In the genomic region with DNA sequence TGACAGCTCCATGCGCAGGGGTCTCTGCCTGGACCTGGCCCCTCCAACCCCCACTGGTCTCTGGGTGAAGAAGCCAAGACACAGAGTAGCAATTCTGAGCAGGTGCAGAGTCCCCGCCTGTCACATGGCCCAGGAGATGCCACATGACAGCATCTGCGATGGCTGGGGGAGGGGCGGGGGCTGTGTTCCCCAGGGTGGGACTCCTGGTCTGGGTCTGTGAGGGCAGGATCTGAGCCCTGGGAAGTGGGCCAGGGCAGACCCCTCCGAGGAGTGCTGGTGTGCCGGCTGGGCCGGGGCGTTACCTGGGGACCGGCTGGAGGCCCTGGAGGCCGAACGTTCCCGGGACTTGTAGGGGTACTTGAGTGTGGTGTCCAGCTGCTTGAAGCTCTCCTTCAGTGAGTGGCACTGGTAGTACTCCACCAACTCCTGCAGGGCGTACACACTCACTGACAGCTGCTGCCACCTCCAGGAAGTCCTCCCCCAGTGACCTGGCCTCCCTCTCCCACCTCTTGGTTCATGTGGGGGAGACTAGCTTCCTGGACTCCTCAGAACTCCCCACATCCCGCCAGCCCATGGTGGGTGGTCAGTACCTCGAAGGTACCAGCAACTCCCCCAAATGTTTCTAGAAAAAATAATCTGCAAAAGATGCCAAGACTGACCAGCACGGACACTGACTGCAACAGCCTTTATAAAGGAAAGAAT, we compare ENCODE assay signal across 1 cellular context.
TF ChIP-seq lines count a peak whose summit lies in the region.

No MANE protein-coding gene starts in this region.

TF ChIP-seq in H1, 55 proteins besides CTCF, POLR2A, EP300 and RAD21:
- TF ChIP-seq CTBP2 (IDR thresholded peaks at IDR 0.05; ENCODE audit: borderline replicate concordance, insufficient read depth, insufficient read length, low read length) (no peak), CHD2 (IDR thresholded peaks at IDR 0.05; ENCODE audit: low read length) (no peak), SIN3A (conservative IDR thresholded peaks at IDR 0.05 in 1 of 2, IDR thresholded peaks at IDR 0.05 in 1 of 2; ENCODE audit: low read depth in 1 of 2, low read length in 2 of 2) (no peak)
